In the genomic region with DNA sequence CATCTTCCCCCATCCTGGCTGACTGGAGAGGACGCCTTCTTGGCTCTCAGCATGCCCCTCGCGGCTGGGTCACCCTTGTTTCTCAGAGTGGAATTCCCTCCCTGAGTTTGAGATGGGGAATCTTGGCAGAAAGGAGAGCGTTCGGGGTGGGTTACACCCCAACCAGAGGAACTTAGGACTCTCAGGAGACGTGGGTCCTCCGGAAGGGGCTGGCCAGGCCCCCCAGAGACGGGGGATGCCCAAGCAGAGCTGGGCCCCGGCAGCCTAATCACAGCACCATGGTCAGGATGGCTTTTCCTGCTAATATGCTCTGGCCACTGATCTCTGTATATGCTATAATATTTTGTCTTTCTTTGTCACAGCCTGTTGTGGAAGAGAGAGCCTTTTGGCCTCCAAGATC, we compare ENCODE assay signal across 27 cellular contexts.
"Had no signal": no experiment of that assay in that cellular context is flagged by ENCODE, and none has a peak within 500 bp of the region (broad histone marks: within the 10 kb centered on the region; RNA-seq: fewer than 3 reads in every experiment).

No MANE protein-coding gene starts in this region.

- H3K4me3 Mint-ChIP-seq: naive B cell; naive thymus-derived CD8-positive, alpha-beta T cell; nephron; stimulated activated effector memory CD8-positive, alpha-beta T cell treated with anti-CD3 and anti-CD28 coated beads, Interleukin-12 subunit alpha, Interleukin-12 subunit beta, amount 100 ng/mL, for 72 hours; stimulated activated naive B cell treated with anti-CD40 and anti-IgM and Interleukin-4, amounts not matched to agents 10 μg/mL and 1 μg/mL and 100 μg/mL, for 72 hours; stimulated activated naive CD8-positive, alpha-beta T cell treated with anti-CD3 and anti-CD28 coated beads, Interleukin-15, Interleukin-2, amounts not matched to agents 100 ng/mL and 50 ng/mL, for 24 hours; type B pancreatic cell had no signal

- H3K36me3 Mint-ChIP-seq: naive B cell; naive thymus-derived CD8-positive, alpha-beta T cell; stimulated activated effector memory CD8-positive, alpha-beta T cell treated with anti-CD3 and anti-CD28 coated beads, Interleukin-12 subunit alpha, Interleukin-12 subunit beta, amount 100 ng/mL, for 72 hours; stimulated activated naive B cell treated with anti-CD40 and anti-IgM and Interleukin-4, amounts not matched to agents 10 μg/mL and 1 μg/mL and 100 μg/mL, for 72 hours; type B pancreatic cell had no signal

- H3K9me3 Mint-ChIP-seq: naive B cell; naive thymus-derived CD8-positive, alpha-beta T cell; nephron; stimulated activated effector memory CD8-positive, alpha-beta T cell treated with anti-CD3 and anti-CD28 coated beads, Interleukin-12 subunit alpha, Interleukin-12 subunit beta, amount 100 ng/mL, for 72 hours; stimulated activated naive B cell treated with anti-CD40 and anti-IgM and Interleukin-4, amounts not matched to agents 10 μg/mL and 1 μg/mL and 100 μg/mL, for 72 hours; stimulated activated naive CD8-positive, alpha-beta T cell treated with anti-CD3 and anti-CD28 coated beads, Interleukin-15, Interleukin-2, amounts not matched to agents 100 ng/mL and 50 ng/mL, for 24 hours; type B pancreatic cell had no signal

- H3K27me3 ChIP-seq: ovary, right lobe of liver, sigmoid colon, suprapubic skin, testis, tibial artery, transverse colon, upper lobe of right lung, vagina had no signal

- H3K27ac Mint-ChIP-seq: stimulated activated effector memory CD8-positive, alpha-beta T cell treated with anti-CD3 and anti-CD28 coated beads, Interleukin-12 subunit alpha, Interleukin-12 subunit beta, amount 100 ng/mL, for 72 hours; stimulated activated naive B cell treated with anti-CD40 and anti-IgM and Interleukin-4, amounts not matched to agents 10 μg/mL and 1 μg/mL and 100 μg/mL, for 72 hours; stimulated activated naive CD8-positive, alpha-beta T cell treated with anti-CD3 and anti-CD28 coated beads, Interleukin-15, Interleukin-2, amounts not matched to agents 100 ng/mL and 50 ng/mL, for 24 hours; type B pancreatic cell had no signal

- H3K4me1 Mint-ChIP-seq: naive B cell; stimulated activated effector memory CD8-positive, alpha-beta T cell treated with anti-CD3 and anti-CD28 coated beads, Interleukin-12 subunit alpha, Interleukin-12 subunit beta, amount 100 ng/mL, for 72 hours had no signal

- H2AFZ ChIP-seq: parathyroid adenoma had no signal

- H3K79me2 ChIP-seq: parathyroid adenoma had no signal

- H3K27me3 Mint-ChIP-seq: stimulated activated naive CD8-positive, alpha-beta T cell treated with anti-CD3 and anti-CD28 coated beads, Interleukin-15, Interleukin-2, amounts not matched to agents 100 ng/mL and 50 ng/mL, for 24 hours had no signal

- H3K27ac ChIP-seq: ovary, parathyroid adenoma, psoas muscle, right lobe of liver, sigmoid colon, suprapubic skin, testis, tibial artery, transverse colon, upper lobe of right lung, vagina had no signal

- DNase-seq: naive B cell; naive thymus-derived CD8-positive, alpha-beta T cell; occipital lobe; ovary; psoas muscle; right cardiac atrium; right lobe of liver; sigmoid colon; small intestine; stimulated activated CD4-positive, alpha-beta T cell treated with anti-CD3 and anti-CD28 coated beads, Interleukin-15, amount 100 ng/mL, for 24 hours; stimulated activated CD4-positive, alpha-beta T cell treated with anti-CD3 and anti-CD28 coated beads, Interleukin-2, amount 100 ng/mL, for 24 hours; stimulated activated CD4-positive, alpha-beta T cell treated with anti-CD3 and anti-CD28 coated beads, Interleukin-2, amount 100 ng/mL, for 48 hours; stimulated activated CD4-positive, alpha-beta T cell treated with anti-CD3 and anti-CD28 coated beads, Interleukin-4, amount 100 ng/mL, for 24 hours; stimulated activated naive B cell treated with anti-CD40 and anti-IgM and Interleukin-4, amounts not matched to agents 10 μg/mL and 1 μg/mL and 100 μg/mL, for 72 hours; stimulated activated naive CD4-positive, alpha-beta T cell treated with Interleukin-2 at 50 U/mL for 16 hours; substantia nigra; testis; transverse colon; upper lobe of right lung had no signal

- H3K4me1 ChIP-seq: parathyroid adenoma, psoas muscle, right lobe of liver, sigmoid colon, suprapubic skin, transverse colon, upper lobe of right lung had no signal

- H3K9me3 ChIP-seq: ovary, psoas muscle, right lobe of liver, sigmoid colon, suprapubic skin, testis, tibial artery, transverse colon, upper lobe of right lung, vagina had no signal

- H3K4me3 ChIP-seq: ovary, psoas muscle, right lobe of liver, sigmoid colon, suprapubic skin, testis, tibial artery, transverse colon, upper lobe of right lung, vagina had no signal

- ATAC-seq: naive thymus-derived CD8-positive, alpha-beta T cell; psoas muscle; right cardiac atrium; right lobe of liver; stimulated activated effector memory CD8-positive, alpha-beta T cell treated with anti-CD3 and anti-CD28 coated beads, Interleukin-12 subunit alpha, Interleukin-12 subunit beta, amount 100 ng/mL, for 72 hours; stimulated activated naive B cell treated with anti-CD40 and anti-IgM and Interleukin-4, amounts not matched to agents 10 μg/mL and 1 μg/mL and 100 μg/mL, for 72 hours; upper lobe of right lung had no signal

- H3K36me3 ChIP-seq: ovary, right lobe of liver, sigmoid colon, suprapubic skin, tibial artery, transverse colon, upper lobe of right lung, vagina had no signal

- H3K9ac ChIP-seq: parathyroid adenoma had no signal
